10 cellular contexts compared by ENCODE assay signal in genomic region chr17:76053230-76054111, GRCh38. TPM values are rescaled to one million over a fixed set of nuclear protein-coding genes. Genes with fewer than 3 reads are reported as not detected.
A peak's percentile ranks its signal among the peaks of the same experiment; 100 is the strongest.
DNase-seq lines count a peak whose midpoint lies in the region; ATAC-seq and TF ChIP-seq lines count a peak whose summit lies in the region.
"Had no signal": no experiment of that assay in that cellular context is flagged by ENCODE, and none has a peak within 500 bp of the region (broad histone marks: within the 10 kb centered on the region; RNA-seq: fewer than 3 reads in every experiment).

No MANE protein-coding gene starts in this region.

- H3K4me2 ChIP-seq in mammary epithelial cell (ENCODE audit: insufficient read depth, low read depth, low read length) = peak overlapping the region; percentile 17

- BruUV-seq in mammary epithelial cell (replicated peaks; lab: Mats Ljungman, UMichigan) = no TSS peak

- dilution Hi-C loops in mammary epithelial cell (cut with HindIII; ENCODE audit: low sequenced_read_pairs) = no loop called here

- peaks cover 4% of the 10 kb centered on the region for H3K9me3 ChIP-seq in mammary epithelial cell (replicated peaks; ENCODE audit: insufficient read depth, low read length)

- intact Hi-C loops in mammary epithelial cell (cut with micrococcal nuclease) = loop anchor here (2.0 kb wide), 1 partner anchor 39 kb away; no protein-coding TSS in a partner anchor

- no peak for TF ChIP-seq CTCF in mammary epithelial cell (conservative IDR thresholded peaks at IDR 0.05 in 1 of 2, IDR thresholded peaks at IDR 0.05 in 1 of 2; ENCODE audit: extremely low read depth in 1 of 2, insufficient read depth in 1 of 2, low read depth in 1 of 2, low read length in 2 of 2)
- no peak for TF ChIP-seq CTCF in coronary artery (IDR thresholded peaks at IDR 0.05)

- H3K36me3 ChIP-seq in mammary epithelial cell (ENCODE audit: insufficient read depth, low read length) = peaks cover 20% of the 10 kb centered on the region

- H3K4me3 ChIP-seq in mammary epithelial cell (replicated peaks in 1 of 3; ENCODE audit: insufficient read depth in 1 of 3, low read depth in 2 of 3, low read length in 3 of 3) (no peak overlapping the region), coronary artery (no peak overlapping the region)

- CTCF ChIA-PET in mammary epithelial cell (lab: Charles Lee; ENCODE audit: low non-redundant PET) = no interaction called here

- DNase-seq in ACHN (peak; percentile 35), MV-4-11 (lab: John Stamatoyannopoulos, UW) (peak; percentile 65), mammary epithelial cell (peak; percentile 44), mucosa of gallbladder (ENCODE audit: low spot score) (peak; percentile 37), KG1 (lab: John Stamatoyannopoulos, UW) (no peak), coronary artery (ENCODE audit: low spot score) (no peak)
- DNase-seq: CD8-positive, alpha-beta T cell had no signal

- H2AFZ ChIP-seq in mammary epithelial cell (ENCODE audit: low read depth, low read length) = no peak overlapping the region

- peaks cover 33% of the 10 kb centered on the region for H3K79me2 ChIP-seq in mammary epithelial cell (ENCODE audit: insufficient read depth, low read length)

- ATAC-seq in GM18858 (IDR thresholded peaks at IDR 0.05; ENCODE audit: unreplicated experiment) = no peak
- ATAC-seq in GM21576 (IDR thresholded peaks at IDR 0.05; ENCODE audit: unreplicated experiment) = no peak
- ATAC-seq: CD8-positive, alpha-beta T cell had no signal

- H3K4me1 ChIP-seq in mammary epithelial cell (ENCODE audit: insufficient read depth, low read length) = peaks cover 17% of the 10 kb centered on the region

- H3K9ac ChIP-seq in mammary epithelial cell (ENCODE audit: insufficient read depth, low read length) = no peak overlapping the region

- H3K27me3 ChIP-seq in mammary epithelial cell (ENCODE audit: insufficient read depth, low read length) = no peaks in the 10 kb centered on the region

- 86% methylated on average over 17 of the region's 17 CpGs for WGBS in mammary epithelial cell (ENCODE audit: low coverage, missing lambda C conversion rate)

- in situ Hi-C loops in ACHN (cut with HindIII; ENCODE audit: low pct_ligation_motif_present, low pct_unique_long_range_greater_than_20kb, low sequenced_read_pairs) = no loop called here
- in situ Hi-C loops in mammary epithelial cell (cut with MboI; ENCODE audit: low sequenced_read_pairs in 2 of 2) = no loop called here

- peak overlapping the region; percentile 35 for H3K27ac ChIP-seq in mammary epithelial cell (ENCODE audit: insufficient read depth, low read depth, low read length)
- H3K27ac ChIP-seq in coronary artery = no peak overlapping the region

- no peaks in the 10 kb centered on the region for H4K20me1 ChIP-seq in mammary epithelial cell (ENCODE audit: insufficient read depth, low read length)

RNA-seq across cellular contexts. Expression of gene SRP68, which starts 18.8 kb away (rescaled TPM):
- total RNA-seq in mammary epithelial cell = 100 to 1,000 TPM in 1 of 2 donors, 10 to 100 TPM in 1; 24.5 to 102 TPM
- polyA plus RNA-seq in mammary epithelial cell = 63.7 TPM
- 88.5 TPM for polyA minus RNA-seq in mammary epithelial cell
- 69.8 TPM for total RNA-seq in mucosa of gallbladder

RNA-seq across cellular contexts. Expression of gene GALR2, which starts 21.1 kb away (rescaled TPM):
- total RNA-seq in mammary epithelial cell = not detected
- 0.15 TPM for polyA plus RNA-seq in mammary epithelial cell
- polyA minus RNA-seq in mammary epithelial cell = not detected
- total RNA-seq in mucosa of gallbladder = 0.20 TPM
- total RNA-seq: NCI-H460 had no signal

RNA-seq across cellular contexts. Expression of gene ZACN, which starts 25.5 kb away (rescaled TPM):
- total RNA-seq in mammary epithelial cell = not detected
- not detected for polyA plus RNA-seq in mammary epithelial cell
- polyA minus RNA-seq in mammary epithelial cell = not detected
- not detected for total RNA-seq in mucosa of gallbladder

RNA-seq across cellular contexts. Expression of gene EVPL, which starts 26.4 kb away (rescaled TPM):
- total RNA-seq in mammary epithelial cell (1 to 10 TPM; 1.0 to 6.2 TPM), mucosa of gallbladder (14.9 TPM)
- polyA plus RNA-seq in mammary epithelial cell = 0.46 TPM
- polyA minus RNA-seq in mammary epithelial cell = 0.57 TPM

RNA-seq across cellular contexts. Expression of gene EXOC7, which starts 50.1 kb away (rescaled TPM):
- total RNA-seq in mammary epithelial cell (100 to 1,000 TPM; 102 to 111 TPM), mucosa of gallbladder (163 TPM)
- 55.8 TPM for polyA plus RNA-seq in mammary epithelial cell
- polyA minus RNA-seq in mammary epithelial cell = 98.8 TPM

Comparison
In these comparisons a context has a peak if more than half of its experiments do, and no peak if none do; other contexts are left out.
1. DNase-seq: peak in ACHN (single experiment), MV-4-11 (single experiment), mammary epithelial cell (single experiment) and mucosa of gallbladder (single experiment); none in KG1 (single experiment) and coronary artery (single experiment).